In the genomic region with DNA sequence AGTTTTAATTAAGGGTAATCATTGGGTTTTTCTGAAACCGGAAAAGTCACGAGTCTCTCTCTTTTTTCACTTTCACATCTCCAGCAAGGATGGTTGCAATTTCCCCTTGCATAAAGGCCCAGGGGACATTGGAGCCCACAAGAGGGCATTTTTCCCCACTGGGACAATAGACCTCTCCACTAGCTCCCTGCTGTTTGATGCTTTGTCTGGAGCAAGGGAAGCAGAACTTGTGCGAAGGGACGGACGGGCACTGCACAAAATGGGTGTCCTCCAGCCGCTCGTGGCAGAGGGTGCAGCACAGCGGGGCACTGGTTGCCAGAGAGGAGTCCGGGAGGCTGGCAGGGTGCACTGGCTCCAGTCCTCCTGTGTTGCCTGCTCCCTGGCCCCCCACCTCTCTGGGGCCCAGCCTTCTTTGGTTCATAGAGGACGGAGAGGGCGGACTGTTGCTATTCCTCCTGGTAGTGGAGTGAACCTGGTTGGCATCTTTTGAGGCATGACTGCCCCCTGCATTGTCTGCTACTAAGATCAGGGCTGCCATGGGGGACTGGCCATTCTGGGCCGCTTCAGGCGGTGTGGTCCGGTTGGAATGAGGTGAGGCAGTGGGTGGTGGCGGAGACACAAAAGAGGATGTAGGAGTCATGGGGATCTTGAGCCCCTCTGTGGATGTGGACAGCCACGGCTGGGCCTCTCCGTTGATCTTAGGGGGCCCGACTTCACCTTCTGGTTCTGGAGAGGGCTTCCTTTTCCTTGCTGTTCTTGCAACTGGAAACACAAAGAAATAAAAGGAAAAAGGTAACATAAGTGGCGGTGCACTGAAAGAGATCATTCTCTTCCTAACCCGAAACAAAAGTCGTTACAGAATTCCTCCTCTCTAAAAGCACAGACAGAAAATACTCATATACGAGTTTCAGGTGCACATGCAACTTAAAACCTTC, we compare ENCODE assay signal across 1 cellular context.
TF ChIP-seq lines count a peak whose summit lies in the region.

No MANE protein-coding gene starts in this region.

TF ChIP-seq in liver, 16 proteins besides CTCF, POLR2A, EP300 and RAD21 (continued from another document):
- TF ChIP-seq, protein P1, sequence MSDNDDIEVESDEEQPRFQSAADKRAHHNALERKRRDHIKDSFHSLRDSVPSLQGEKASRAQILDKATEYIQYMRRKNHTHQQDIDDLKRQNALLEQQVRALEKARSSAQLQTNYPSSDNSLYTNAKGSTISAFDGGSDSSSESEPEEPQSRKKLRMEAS (IDR thresholded peaks at IDR 0.05), result no peak
- TF ChIP-seq FOXA1 (IDR thresholded peaks at IDR 0.05) (no peak), HNF4A (conservative IDR thresholded peaks at IDR 0.05) (no peak)
